1 cellular context compared by ENCODE assay signal in genomic region chr1:154970631-154971340, GRCh38.
TF ChIP-seq lines count a peak whose summit lies in the region.

SHC1 (minus strand) TSS chr1:154970747; CDS start chr1:154970526, 221 bp downstream.

TF ChIP-seq in WTC11, 78 proteins besides CTCF, POLR2A, EP300 and RAD21 (continued from another document):
- TF ChIP-seq, protein P1, sequence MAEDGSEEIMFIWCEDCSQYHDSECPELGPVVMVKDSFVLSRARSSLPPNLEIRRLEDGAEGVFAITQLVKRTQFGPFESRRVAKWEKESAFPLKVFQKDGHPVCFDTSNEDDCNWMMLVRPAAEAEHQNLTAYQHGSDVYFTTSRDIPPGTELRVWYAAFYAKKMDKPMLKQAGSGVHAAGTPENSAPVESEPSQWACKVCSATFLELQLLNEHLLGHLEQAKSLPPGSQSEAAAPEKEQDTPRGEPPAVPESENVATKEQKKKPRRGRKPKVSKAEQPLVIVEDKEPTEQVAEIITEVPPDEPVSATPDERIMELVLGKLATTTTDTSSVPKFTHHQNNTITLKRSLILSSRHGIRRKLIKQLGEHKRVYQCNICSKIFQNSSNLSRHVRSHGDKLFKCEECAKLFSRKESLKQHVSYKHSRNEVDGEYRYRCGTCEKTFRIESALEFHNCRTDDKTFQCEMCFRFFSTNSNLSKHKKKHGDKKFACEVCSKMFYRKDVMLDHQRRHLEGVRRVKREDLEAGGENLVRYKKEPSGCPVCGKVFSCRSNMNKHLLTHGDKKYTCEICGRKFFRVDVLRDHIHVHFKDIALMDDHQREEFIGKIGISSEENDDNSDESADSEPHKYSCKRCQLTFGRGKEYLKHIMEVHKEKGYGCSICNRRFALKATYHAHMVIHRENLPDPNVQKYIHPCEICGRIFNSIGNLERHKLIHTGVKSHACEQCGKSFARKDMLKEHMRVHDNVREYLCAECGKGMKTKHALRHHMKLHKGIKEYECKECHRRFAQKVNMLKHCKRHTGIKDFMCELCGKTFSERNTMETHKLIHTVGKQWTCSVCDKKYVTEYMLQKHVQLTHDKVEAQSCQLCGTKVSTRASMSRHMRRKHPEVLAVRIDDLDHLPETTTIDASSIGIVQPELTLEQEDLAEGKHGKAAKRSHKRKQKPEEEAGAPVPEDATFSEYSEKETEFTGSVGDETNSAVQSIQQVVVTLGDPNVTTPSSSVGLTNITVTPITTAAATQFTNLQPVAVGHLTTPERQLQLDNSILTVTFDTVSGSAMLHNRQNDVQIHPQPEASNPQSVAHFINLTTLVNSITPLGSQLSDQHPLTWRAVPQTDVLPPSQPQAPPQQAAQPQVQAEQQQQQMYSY (CRISPR knock-in tag; IDR thresholded peaks at IDR 0.05): peak; percentile 48; the same call in 1 of the 2 replicates
TF ChIP-seq in WTC11: peak in this region for 9.
